ENCODE assay signal across 8 cellular contexts in genomic region chr17:35804658-35805192, GRCh38. TPM values are rescaled to one million over a fixed set of nuclear protein-coding genes. Genes with fewer than 3 reads are reported as not detected.
DNase-seq lines count a peak whose midpoint lies in the region; ATAC-seq, FAIRE-seq and TF ChIP-seq lines count a peak whose summit lies in the region.

No MANE protein-coding gene starts in this region.

- peaks cover 18 to 45% (median 36%) of the 10 kb centered on the region in 3 donors for H3K4me1 ChIP-seq in esophagus squamous epithelium

- peaks cover 6% of the 10 kb centered on the region for H3K36me3 Mint-ChIP-seq in activated B cell treated with CpG ODN at 0.5 μM for 24 hours (ENCODE audit: low read depth)
- no peaks in the 10 kb centered on the region for H3K36me3 Mint-ChIP-seq in naive thymus-derived CD8-positive, alpha-beta T cell

- H3K4me3 ChIP-seq in esophagus squamous epithelium = no peak overlapping the region

- peak; percentile 76 for DNase-seq in D721Med (ENCODE audit: insufficient read length, low spot score)
- DNase-seq in HCEC 1CT = peak; percentile 92
- peak; percentile 60 to 81 for DNase-seq in NCI-H446 (lab: John Stamatoyannopoulos, UW)
- no peak for DNase-seq in activated B cell treated with CpG ODN at 0.5 μM for 24 hours
- DNase-seq in esophagus squamous epithelium (lab: John Stamatoyannopoulos, UW) = no peak
- DNase-seq in naive thymus-derived CD8-positive, alpha-beta T cell = peak in 8 of 10 donors; percentile 33 to 79 (median 57)
- no peak for DNase-seq in T-helper 9 cell
- no peak for DNase-seq in activated effector memory CD4-positive, alpha-beta T cell treated with anti-CD3 and anti-CD28 coated beads, Interleukin-2, amount 50 U/mL, for 16 hours

- no peaks in the 10 kb centered on the region for H3K9me3 ChIP-seq in esophagus squamous epithelium

- no peaks in the 10 kb centered on the region for H3K27me3 Mint-ChIP-seq in activated B cell treated with CpG ODN at 0.5 μM for 24 hours
- H3K27me3 Mint-ChIP-seq in naive thymus-derived CD8-positive, alpha-beta T cell = no peaks in the 10 kb centered on the region

- H3K27me3 ChIP-seq in esophagus squamous epithelium = no peaks in the 10 kb centered on the region

- no peaks in the 10 kb centered on the region for H3K36me3 ChIP-seq in esophagus squamous epithelium

- H3K4me1 Mint-ChIP-seq in activated B cell treated with CpG ODN at 0.5 μM for 24 hours = peaks cover 39% of the 10 kb centered on the region
- H3K4me1 Mint-ChIP-seq in naive thymus-derived CD8-positive, alpha-beta T cell = peaks cover 33 to 64% (median 58%) of the 10 kb centered on the region in 4 donors

- no peak overlapping the region for H3K4me3 Mint-ChIP-seq in activated B cell treated with CpG ODN at 0.5 μM for 24 hours
- H3K4me3 Mint-ChIP-seq in naive thymus-derived CD8-positive, alpha-beta T cell = peak overlapping the region in 1 of 10 donors; percentile 71

- peak; percentile 22 for ATAC-seq in activated B cell treated with CpG ODN at 0.5 μM for 24 hours (ENCODE audit: low read depth)
- peak; percentile 36 to 40 for ATAC-seq in naive thymus-derived CD8-positive, alpha-beta T cell

- peak overlapping the region; percentile 32 for H3K27ac Mint-ChIP-seq in activated B cell treated with CpG ODN at 0.5 μM for 24 hours
- H3K27ac Mint-ChIP-seq in naive thymus-derived CD8-positive, alpha-beta T cell = peak overlapping the region in 4 of 10 donors; percentile 25 to 52 (median 38)

- intact Hi-C loops in activated B cell treated with CpG ODN at 0.5 μM for 24 hours (cut with micrococcal nuclease) = loop anchor here (1.0 to 10.0 kb wide), 3 partner anchors 9 to 190 kb away; partner anchors contain the start of gene MMP28
- intact Hi-C loops in esophagus squamous epithelium (cut with DNase I) = loop anchor here (2.0 kb wide), 1 partner anchor 40 kb away; no protein-coding TSS in a partner anchor

- H3K9me3 Mint-ChIP-seq in activated B cell treated with CpG ODN at 0.5 μM for 24 hours = no peaks in the 10 kb centered on the region
- no peaks in the 10 kb centered on the region for H3K9me3 Mint-ChIP-seq in naive thymus-derived CD8-positive, alpha-beta T cell

- H3K27ac ChIP-seq in esophagus squamous epithelium = peak overlapping the region; percentile 27 to 58 (median 52)

- no peak for TF ChIP-seq POLR2A in esophagus squamous epithelium (IDR thresholded peaks at IDR 0.05)

- CTCF ChIA-PET in activated B cell treated with CpG ODN at 0.5 μM for 24 hours (lab: Charles Lee) = interaction anchor here (0.9 to 3.6 kb wide), 3 partner anchors 38 to 191 kb away, joined by 3 to 43 read pairs (median 6); no protein-coding TSS in a partner anchor

- POLR2A ChIA-PET in activated B cell treated with CpG ODN at 0.5 μM for 24 hours (lab: Charles Lee) = interaction anchor here (0.6 to 1.3 kb wide), 3 partner anchors 41 to 741 kb away, joined by 5 to 9 read pairs (median 6); partner anchors contain the start of gene RFFL
- POLR2A ChIA-PET in naive thymus-derived CD8-positive, alpha-beta T cell (lab: Charles Lee) = interaction anchor here (0.6 to 3.1 kb wide), 12 partner anchors 10 to 836 kb away, joined by 3 to 29 read pairs (median 4); partner anchors contain the start of gene MMP28

- FAIRE-seq in D721Med (lab: Jason Lieb, UNC) = no peak

- 19 to 50% methylated on average over 1 of the region's 1 CpG for WGBS in esophagus squamous epithelium, 2 donors

- TF ChIP-seq CTCF in D721Med (IDR thresholded peaks at IDR 0.05; ENCODE audit: insufficient read depth, missing control alignments) = peak; percentile 86
- no peak for TF ChIP-seq CTCF in activated B cell treated with CpG ODN at 0.5 μM for 24 hours (IDR thresholded peaks at IDR 0.05)
- TF ChIP-seq CTCF in esophagus squamous epithelium (IDR thresholded peaks at IDR 0.05) = peak; percentile 61 to 95 (median 90)

RNA-seq across cellular contexts. Expression of gene TAF15, which starts 4.6 kb away (rescaled TPM):
- total RNA-seq in activated B cell treated with CpG ODN at 0.5 μM for 24 hours (224 and 243 TPM in 2 replicates), esophagus squamous epithelium (100 to 1,000 TPM in 1 of 4 donors, 10 to 100 TPM in 3; 48.7 to 111 (median 66.7) TPM)
- 100 to 1,000 TPM; 271 TPM for total RNA-seq in naive thymus-derived CD8-positive, alpha-beta T cell
- 10 to 100 TPM; 15.0 to 20.2 (median 19.9) TPM for polyA plus RNA-seq in naive thymus-derived CD8-positive, alpha-beta T cell

RNA-seq across cellular contexts. Expression of gene MMP28, which starts 9.3 kb away (rescaled TPM):
- total RNA-seq in activated B cell treated with CpG ODN at 0.5 μM for 24 hours = 0.59 TPM in 1 of 2 replicates, not detected in the other
- total RNA-seq in esophagus squamous epithelium = 10 to 100 TPM; 29.1 to 61.0 (median 35.2) TPM
- total RNA-seq in naive thymus-derived CD8-positive, alpha-beta T cell = 10 to 100 TPM; 15.0 to 15.2 TPM
- 10 to 100 TPM; 10.0 to 30.1 (median 13.4) TPM for polyA plus RNA-seq in naive thymus-derived CD8-positive, alpha-beta T cell

RNA-seq across cellular contexts. Expression of gene C17orf50, which starts 44.0 kb away (rescaled TPM):
- total RNA-seq in activated B cell treated with CpG ODN at 0.5 μM for 24 hours (not detected in 2 replicates), esophagus squamous epithelium (not detected)
- under 1 TPM in 1 of 2 experiments, not detected in 1; 0.38 TPM for total RNA-seq in naive thymus-derived CD8-positive, alpha-beta T cell
- 1 to 10 TPM in 1 of 3 donors, under 1 TPM in 2; 0.20 to 2.1 (median 0.67) TPM for polyA plus RNA-seq in naive thymus-derived CD8-positive, alpha-beta T cell

RNA-seq across cellular contexts. Expression of gene GAS2L2, which starts 51.7 kb away (rescaled TPM):
- total RNA-seq in activated B cell treated with CpG ODN at 0.5 μM for 24 hours = not detected in 2 replicates
- not detected for total RNA-seq in esophagus squamous epithelium
- under 1 TPM; 0.33 to 0.36 TPM for total RNA-seq in naive thymus-derived CD8-positive, alpha-beta T cell
- not detected for polyA plus RNA-seq in naive thymus-derived CD8-positive, alpha-beta T cell

Comparison
In these comparisons a context has a peak if more than half of its experiments do, and no peak if none do; other contexts are left out.
1. DNase-seq: peak in D721Med (single experiment), HCEC 1CT (single experiment), NCI-H446 (2 of 2) and naive thymus-derived CD8-positive, alpha-beta T cell (8 of 10); none in activated B cell treated with CpG ODN at 0.5 μM for 24 hours (single experiment), esophagus squamous epithelium (single experiment), T-helper 9 cell (single experiment) and activated effector memory CD4-positive, alpha-beta T cell treated with anti-CD3 and anti-CD28 coated beads, Interleukin-2, amount 50 U/mL, for 16 hours (single experiment).
2. RNA of gene MMP28, which starts 9.3 kb away (total RNA-seq): 29.1 to 61.0 TPM in esophagus squamous epithelium and 15.0 to 15.2 TPM in naive thymus-derived CD8-positive, alpha-beta T cell; 0.59 TPM in activated B cell treated with CpG ODN at 0.5 μM for 24 hours; every median in the first group is over 10 times any median in the second.